In the genomic region with DNA sequence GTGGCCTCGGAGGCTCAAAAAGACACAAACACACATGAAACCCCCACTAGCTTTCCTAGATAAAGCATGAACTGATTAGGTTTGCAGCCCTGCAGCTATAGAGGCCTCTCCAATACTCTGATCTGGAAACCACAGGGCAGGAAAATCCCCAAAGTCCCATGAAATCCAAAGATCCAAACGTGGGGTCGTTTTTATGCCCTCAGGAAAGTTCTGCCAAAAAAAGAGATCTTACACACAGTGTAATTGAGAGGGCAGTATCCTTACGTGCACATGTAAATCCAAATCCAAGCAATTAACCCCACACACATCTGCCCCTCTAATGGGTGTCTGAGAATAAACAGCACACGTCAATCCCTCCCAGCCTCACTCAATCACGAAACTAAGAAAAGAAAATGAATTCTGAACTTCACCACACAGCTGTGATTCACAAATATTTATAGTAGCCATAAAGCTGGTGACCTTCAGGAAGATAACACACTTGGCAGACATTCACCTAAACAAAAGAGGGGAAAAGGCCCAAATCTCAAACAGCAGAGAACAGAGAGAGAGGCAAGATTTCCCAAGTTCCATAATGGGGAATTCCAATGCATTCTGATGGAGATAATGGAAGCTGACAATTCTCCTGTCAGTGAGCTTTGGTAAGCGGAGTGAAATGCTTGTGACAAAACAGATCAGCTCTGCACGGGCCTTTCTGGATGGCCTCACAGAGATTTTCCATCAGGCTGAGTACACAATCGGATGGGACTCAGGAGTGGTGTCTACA, we compare ENCODE assay signal across 11 cellular contexts.
DNase-seq lines count a peak whose midpoint lies in the region; ATAC-seq and TF ChIP-seq lines count a peak whose summit lies in the region.
"Had no signal": no experiment of that assay in that cellular context is flagged by ENCODE, and none has a peak within 500 bp of the region (broad histone marks: within the 10 kb centered on the region; RNA-seq: fewer than 3 reads in every experiment).

No MANE protein-coding gene starts in this region.

- H3K36me3 Mint-ChIP-seq in activated T-cell treated with anti-CD3 and anti-CD28 coated beads, Interleukin-2, amount 50 U/mL, for 4 hours (ENCODE audit: insufficient read depth) = no peaks in the 10 kb centered on the region
- H3K36me3 Mint-ChIP-seq: activated naive CD4-positive, alpha-beta T cell treated with anti-CD3 and anti-CD28 coated beads, Interleukin-2, amount 50 U/mL, for 72 hours; CD4-positive, CD25-positive, alpha-beta regulatory T cell had no signal

- peak; percentile 30 to 32 for DNase-seq in cardiac muscle cell (ENCODE audit: low read depth in 1 of 2, low spot score in 1 of 2)
- DNase-seq in retina = peak; percentile 84
- DNase-seq in NCI-H187 (lab: John Stamatoyannopoulos, UW) = no peak
- no peak for DNase-seq in kidney tubule cell (ENCODE audit: low spot score)
- DNase-seq in activated T-cell treated with anti-CD3 and anti-CD28 coated beads, Interleukin-2, amount 50 U/mL, for 4 hours = no peak
- no peak for DNase-seq in NAMALWA (ENCODE audit: low spot score)
- DNase-seq: activated CD4-positive, alpha-beta T cell treated with anti-CD3 and anti-CD28 coated beads, Interleukin-2, amount 50 U/mL, for 48 hours; CD4-positive, CD25-positive, alpha-beta regulatory T cell had no signal

- CTCF ChIA-PET in HEK293 (lab: Yijun Ruan, JAX) = interaction anchor here (0.6 to 1.6 kb wide), 4 partner anchors 12 to 419 kb away, joined by 3 to 4 read pairs (median 4); no protein-coding TSS in a partner anchor

- H3K4me3 ChIP-seq in HEK293 (ENCODE audit: low read depth, low read length) (no peak overlapping the region), cardiac muscle cell (no peak overlapping the region)

- TF ChIP-seq CTCF in HEK293 (tag by site-specific recombination; IDR thresholded peaks at IDR 0.05) (no peak), VCaP (conservative IDR thresholded peaks at IDR 0.05) (no peak), cardiac muscle cell (IDR thresholded peaks at IDR 0.05; ENCODE audit: low read depth, low read length) (no peak)

- H3K27me3 Mint-ChIP-seq in activated T-cell treated with anti-CD3 and anti-CD28 coated beads, Interleukin-2, amount 50 U/mL, for 4 hours (ENCODE audit: low read depth) = no peaks in the 10 kb centered on the region
- H3K27me3 Mint-ChIP-seq: CD4-positive, CD25-positive, alpha-beta regulatory T cell had no signal

- POLR2A ChIA-PET in HEK293 (lab: Yijun Ruan, JAX) = no interaction called here

- H3K4me1 Mint-ChIP-seq in activated T-cell treated with anti-CD3 and anti-CD28 coated beads, Interleukin-2, amount 50 U/mL, for 4 hours (ENCODE audit: low read depth) = no peaks in the 10 kb centered on the region
- H3K4me1 Mint-ChIP-seq: CD4-positive, CD25-positive, alpha-beta regulatory T cell had no signal

- H3K4me1 ChIP-seq in HEK293 (ENCODE audit: control insufficient read depth, insufficient read depth, low read length) = peaks cover 25% of the 10 kb centered on the region
- H3K4me1 ChIP-seq in cardiac muscle cell (ENCODE audit: low read depth) = peaks cover 17% of the 10 kb centered on the region

- H3K9me3 ChIP-seq in HEK293 (ENCODE audit: control insufficient read depth, insufficient read depth, low read depth, low read length) = no peaks in the 10 kb centered on the region
- H3K9me3 ChIP-seq in cardiac muscle cell (ENCODE audit: low read depth) = no peaks in the 10 kb centered on the region

- no peaks in the 10 kb centered on the region for H3K9me3 Mint-ChIP-seq in activated T-cell treated with anti-CD3 and anti-CD28 coated beads, Interleukin-2, amount 50 U/mL, for 4 hours

- no peak for ATAC-seq in activated T-cell treated with anti-CD3 and anti-CD28 coated beads, Interleukin-2, amount 50 U/mL, for 4 hours
- ATAC-seq: activated naive CD4-positive, alpha-beta T cell treated with anti-CD3 and anti-CD28 coated beads, Interleukin-2, amount 50 U/mL, for 72 hours had no signal

- H3K27me3 ChIP-seq in cardiac muscle cell = no peaks in the 10 kb centered on the region

- no peak overlapping the region for H3K4me3 Mint-ChIP-seq in activated T-cell treated with anti-CD3 and anti-CD28 coated beads, Interleukin-2, amount 50 U/mL, for 4 hours
- H3K4me3 Mint-ChIP-seq: CD4-positive, CD25-positive, alpha-beta regulatory T cell had no signal

- peak overlapping the region; percentile 87 for H3K27ac ChIP-seq in HEK293 (ENCODE audit: extremely low read depth, low read depth, low read length)
- H3K27ac ChIP-seq in VCaP = peak overlapping the region; percentile 14; the same call in 1 of the 2 replicates
- peak overlapping the region; percentile 91 for H3K27ac ChIP-seq in cardiac muscle cell

- no peaks in the 10 kb centered on the region for H3K36me3 ChIP-seq in HEK293 (ENCODE audit: control insufficient read depth in 2 of 2, insufficient read depth in 1 of 2, low read length in 2 of 2)
- no peaks in the 10 kb centered on the region for H3K36me3 ChIP-seq in cardiac muscle cell

TF ChIP-seq in HEK293, 187 proteins besides CTCF, POLR2A, EP300 and RAD21:
- TF ChIP-seq HOXD13 (CRISPR knock-in tag; IDR thresholded peaks at IDR 0.05; ENCODE audit: borderline replicate concordance) (peak; percentile 74; the same call in 1 of the 2 replicates), TRIM28 (IDR thresholded peaks at IDR 0.05; ENCODE audit: borderline replicate concordance, low read length) (peak; percentile 39; the same call in 1 of the 2 replicates), ZNF670 (tag by site-specific recombination; IDR thresholded peaks at IDR 0.05; ENCODE audit: low read depth) (no peak)
TF ChIP-seq in HEK293: peak in this region for 2.

Comparison
In these comparisons a context has a peak if more than half of its experiments do, and no peak if none do; other contexts are left out.
1. H3K27ac ChIP-seq: peak in every context shown above with its lines; median percentile 91 in cardiac muscle cell; 87 in HEK293; 14 in VCaP.
2. DNase-seq: peak in cardiac muscle cell (2 of 2) and retina (single experiment); none in NCI-H187 (0 of 2), kidney tubule cell (single experiment), activated T-cell treated with anti-CD3 and anti-CD28 coated beads, Interleukin-2, amount 50 U/mL, for 4 hours (single experiment) and NAMALWA (single experiment).